Comparison of ENCODE assay signal across 8 cellular contexts in the genomic region with DNA sequence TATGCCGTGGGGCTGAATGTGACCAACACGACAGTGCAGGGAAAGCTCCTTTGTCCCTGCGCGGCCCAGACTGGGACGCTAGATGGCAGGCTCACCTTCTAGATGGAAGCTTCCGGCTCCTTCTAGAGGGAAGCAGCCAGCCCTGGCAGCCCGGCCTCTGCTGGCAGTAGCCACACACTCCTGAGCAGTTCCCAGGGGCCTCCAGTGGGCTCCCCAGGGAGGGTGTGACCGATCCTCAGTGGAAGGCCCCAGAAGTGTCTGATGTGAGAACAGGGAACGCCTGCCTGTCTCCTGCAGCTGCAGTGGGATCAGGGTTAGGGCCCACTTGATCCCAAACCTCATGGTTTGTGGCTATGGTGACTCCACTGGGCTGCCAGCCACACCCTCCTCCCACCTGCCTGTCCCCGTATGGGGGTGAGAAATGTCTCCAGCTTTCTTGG. TPM values are rescaled to one million over a fixed set of nuclear protein-coding genes. Genes with fewer than 3 reads are reported as not detected.
A peak's percentile ranks its signal among the peaks of the same experiment; 100 is the strongest.
DNase-seq lines count a peak whose midpoint lies in the region; ATAC-seq and TF ChIP-seq lines count a peak whose summit lies in the region.

No MANE protein-coding gene starts in this region.

- no peaks in the 10 kb centered on the region for H4K20me1 ChIP-seq in SK-N-SH (ENCODE audit: insufficient read depth)

- H3K4me3 ChIP-seq in SK-N-SH (ENCODE audit: low read depth in 2 of 2, low read length in 1 of 2) (no peak overlapping the region), prostate gland (no peak overlapping the region), vagina (no peak overlapping the region)

- H3K27ac ChIP-seq in SK-N-SH (ENCODE audit: low read depth in 2 of 2, low read length in 1 of 2) (no peak overlapping the region), prostate gland (no peak overlapping the region), vagina (no peak overlapping the region)

- CTCF ChIA-PET in SK-N-SH (lab: Yijun Ruan, JAX): interaction anchor here (0.5 to 6.7 kb wide), 122 partner anchors 8 to 944 kb away, joined by 3 to 65 read pairs (median 4); partner anchors contain the start of genes CAMKMT, LRPPRC, PPM1B and PREPL
- CTCF ChIA-PET in activated naive CD4-positive, alpha-beta T cell treated with anti-CD3 and anti-CD28 coated beads for 36 hours (lab: Charles Lee): interaction anchor here (0.6 to 1.8 kb wide), 31 partner anchors 10 to 911 kb away, joined by 3 to 17 read pairs (median 4); no protein-coding TSS in a partner anchor

- H3K36me3 Mint-ChIP-seq in activated naive CD4-positive, alpha-beta T cell treated with anti-CD3 and anti-CD28 coated beads for 36 hours (ENCODE audit: low read depth): no peaks in the 10 kb centered on the region
- H3K36me3 Mint-ChIP-seq in glutamatergic neuron (ENCODE audit: unreplicated experiment): peaks cover 5% of the 10 kb centered on the region

- TF ChIP-seq POLR2A in prostate gland (IDR thresholded peaks at IDR 0.05) (no peak), vagina (IDR thresholded peaks at IDR 0.05) (no peak)

- no peak overlapping the region for H3K4me3 Mint-ChIP-seq in activated naive CD4-positive, alpha-beta T cell treated with anti-CD3 and anti-CD28 coated beads for 36 hours
- no peak overlapping the region for H3K4me3 Mint-ChIP-seq in glutamatergic neuron (ENCODE audit: unreplicated experiment)

- peak; percentile 85 for DNase-seq in NCI-H1105 (lab: John Stamatoyannopoulos, UW)
- peak; percentile 90 for DNase-seq in SK-N-SH
- peak; percentile 93 for DNase-seq in activated naive CD4-positive, alpha-beta T cell treated with anti-CD3 and anti-CD28 coated beads for 36 hours
- DNase-seq in glutamatergic neuron: peak; percentile 90
- peak; percentile 72 for DNase-seq in prostate gland (ENCODE audit: low spot score)
- DNase-seq in vagina (ENCODE audit: extremely low spot score in 2 of 2): peak in 1 of 2 donors; percentile 87

- no peak overlapping the region for H3K9ac ChIP-seq in SK-N-SH

- peak; percentile 95 for TF ChIP-seq CTCF in GM12873 (IDR thresholded peaks at IDR 0.05; ENCODE audit: insufficient read depth, low read depth, low read length, missing control alignments)
- peak; percentile 91 for TF ChIP-seq CTCF in SK-N-SH (IDR thresholded peaks at IDR 0.05)
- peak; percentile 63 for TF ChIP-seq CTCF in glutamatergic neuron (IDR thresholded peaks at IDR 0.05; ENCODE audit: partially characterized antibody, unreplicated experiment)
- TF ChIP-seq CTCF in prostate gland (IDR thresholded peaks at IDR 0.05): peak; percentile 37 to 89 (median 76)
- TF ChIP-seq CTCF in vagina (IDR thresholded peaks at IDR 0.05): peak in 2 of 3 experiments; percentile 59 to 80

- no peaks in the 10 kb centered on the region for H3F3A ChIP-seq in SK-N-SH (replicated peaks; ENCODE audit: insufficient read depth)

- no peaks in the 10 kb centered on the region for H3K4me1 Mint-ChIP-seq in activated naive CD4-positive, alpha-beta T cell treated with anti-CD3 and anti-CD28 coated beads for 36 hours (ENCODE audit: low read depth)
- H3K4me1 Mint-ChIP-seq in glutamatergic neuron (ENCODE audit: low read depth, unreplicated experiment): no peaks in the 10 kb centered on the region

- no peaks in the 10 kb centered on the region for H3K79me2 ChIP-seq in SK-N-SH (ENCODE audit: insufficient read depth)

- H3K4me1 ChIP-seq in SK-N-SH (ENCODE audit: control insufficient read depth in 1 of 2, insufficient read depth in 2 of 2, low read depth in 1 of 2, low read length in 1 of 2) (peaks cover 0 to 6% of the 10 kb centered on the region in 2 experiments; a peak in 1 of 4 replicates), prostate gland (replicated peaks) (no peaks in the 10 kb centered on the region), vagina (peaks cover 6% of the 10 kb centered on the region)

- H3K9me3 ChIP-seq in SK-N-SH: no peaks in the 10 kb centered on the region
- no peaks in the 10 kb centered on the region for H3K9me3 ChIP-seq in prostate gland
- H3K9me3 ChIP-seq in vagina: no peaks in the 10 kb centered on the region

- intact Hi-C loops in activated naive CD4-positive, alpha-beta T cell treated with anti-CD3 and anti-CD28 coated beads for 36 hours (cut with micrococcal nuclease): loop anchor here (1.0 to 2.0 kb wide), 9 partner anchors 43 to 911 kb away; no protein-coding TSS in a partner anchor
- intact Hi-C loops in prostate gland (cut with DNase I) (loop anchor here (10.0 kb wide), 1 partner anchor 440 kb away; no protein-coding TSS in a partner anchor), vagina (cut with DNase I) (loop anchor here (10.0 kb wide), 1 partner anchor 910 kb away; no protein-coding TSS in a partner anchor)

- no peaks in the 10 kb centered on the region for H3K27me3 ChIP-seq in SK-N-SH (ENCODE audit: insufficient read depth)
- no peaks in the 10 kb centered on the region for H3K27me3 ChIP-seq in prostate gland (replicated peaks; ENCODE audit: insufficient read depth)
- no peaks in the 10 kb centered on the region for H3K27me3 ChIP-seq in vagina

- H3K36me3 ChIP-seq in SK-N-SH (replicated peaks in 1 of 2; ENCODE audit: control insufficient read depth in 1 of 2, insufficient read depth in 2 of 2, low read length in 1 of 2): no peaks in the 10 kb centered on the region
- H3K36me3 ChIP-seq in prostate gland: no peaks in the 10 kb centered on the region
- no peaks in the 10 kb centered on the region for H3K36me3 ChIP-seq in vagina

- peak; percentile 97 for TF ChIP-seq RAD21 in SK-N-SH (IDR thresholded peaks at IDR 0.05; ENCODE audit: low read length)

- no peaks in the 10 kb centered on the region for H3K9me3 Mint-ChIP-seq in activated naive CD4-positive, alpha-beta T cell treated with anti-CD3 and anti-CD28 coated beads for 36 hours
- peaks cover 3% of the 10 kb centered on the region for H3K9me3 Mint-ChIP-seq in glutamatergic neuron (ENCODE audit: unreplicated experiment)

- no peaks in the 10 kb centered on the region for H3K27me3 Mint-ChIP-seq in activated naive CD4-positive, alpha-beta T cell treated with anti-CD3 and anti-CD28 coated beads for 36 hours (ENCODE audit: low read depth)
- no peaks in the 10 kb centered on the region for H3K27me3 Mint-ChIP-seq in glutamatergic neuron (ENCODE audit: unreplicated experiment)

- H3K9me2 ChIP-seq in SK-N-SH: no peaks in the 10 kb centered on the region

- 4% methylated on average over 10 of the region's 10 CpGs for WGBS in SK-N-SH (ENCODE audit: low lambda C conversion rate)
- WGBS in prostate gland: 7% methylated on average over 10 of the region's 10 CpGs

- no peak overlapping the region for H2AFZ ChIP-seq in SK-N-SH (ENCODE audit: low read depth)

- POLR2A ChIA-PET in SK-N-SH (lab: Yijun Ruan, JAX): interaction anchor here (1.1 kb wide), 1 partner anchor 912 kb away, joined by 5 read pairs; no protein-coding TSS in a partner anchor

- H3K27ac Mint-ChIP-seq in activated naive CD4-positive, alpha-beta T cell treated with anti-CD3 and anti-CD28 coated beads for 36 hours: no peak overlapping the region
- H3K27ac Mint-ChIP-seq in glutamatergic neuron (ENCODE audit: unreplicated experiment): no peak overlapping the region

- TF ChIP-seq EP300 in SK-N-SH (IDR thresholded peaks at IDR 0.05; ENCODE audit: borderline replicate concordance in 1 of 2, low read depth in 1 of 2, low read length in 1 of 2): peak in 1 of 2 experiments; percentile 76; a peak in 2 of 4 replicates

- H3K4me2 ChIP-seq in SK-N-SH: no peak overlapping the region

- ATAC-seq in HG02642 (IDR thresholded peaks at IDR 0.05; ENCODE audit: poor library complexity, unreplicated experiment): peak; percentile 99

TF ChIP-seq in SK-N-SH, 30 proteins besides CTCF, POLR2A, EP300 and RAD21 (continues in another document):
- TF ChIP-seq, protein P1, sequence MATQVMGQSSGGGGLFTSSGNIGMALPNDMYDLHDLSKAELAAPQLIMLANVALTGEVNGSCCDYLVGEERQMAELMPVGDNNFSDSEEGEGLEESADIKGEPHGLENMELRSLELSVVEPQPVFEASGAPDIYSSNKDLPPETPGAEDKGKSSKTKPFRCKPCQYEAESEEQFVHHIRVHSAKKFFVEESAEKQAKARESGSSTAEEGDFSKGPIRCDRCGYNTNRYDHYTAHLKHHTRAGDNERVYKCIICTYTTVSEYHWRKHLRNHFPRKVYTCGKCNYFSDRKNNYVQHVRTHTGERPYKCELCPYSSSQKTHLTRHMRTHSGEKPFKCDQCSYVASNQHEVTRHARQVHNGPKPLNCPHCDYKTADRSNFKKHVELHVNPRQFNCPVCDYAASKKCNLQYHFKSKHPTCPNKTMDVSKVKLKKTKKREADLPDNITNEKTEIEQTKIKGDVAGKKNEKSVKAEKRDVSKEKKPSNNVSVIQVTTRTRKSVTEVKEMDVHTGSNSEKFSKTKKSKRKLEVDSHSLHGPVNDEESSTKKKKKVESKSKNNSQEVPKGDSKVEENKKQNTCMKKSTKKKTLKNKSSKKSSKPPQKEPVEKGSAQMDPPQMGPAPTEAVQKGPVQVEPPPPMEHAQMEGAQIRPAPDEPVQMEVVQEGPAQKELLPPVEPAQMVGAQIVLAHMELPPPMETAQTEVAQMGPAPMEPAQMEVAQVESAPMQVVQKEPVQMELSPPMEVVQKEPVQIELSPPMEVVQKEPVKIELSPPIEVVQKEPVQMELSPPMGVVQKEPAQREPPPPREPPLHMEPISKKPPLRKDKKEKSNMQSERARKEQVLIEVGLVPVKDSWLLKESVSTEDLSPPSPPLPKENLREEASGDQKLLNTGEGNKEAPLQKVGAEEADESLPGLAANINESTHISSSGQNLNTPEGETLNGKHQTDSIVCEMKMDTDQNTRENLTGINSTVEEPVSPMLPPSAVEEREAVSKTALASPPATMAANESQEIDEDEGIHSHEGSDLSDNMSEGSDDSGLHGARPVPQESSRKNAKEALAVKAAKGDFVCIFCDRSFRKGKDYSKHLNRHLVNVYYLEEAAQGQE (IDR thresholded peaks at IDR 0.05; ENCODE audit: low read depth, low read length): 0 out of 2 replicates have a peak, but pooled peaks have one; percentile 29
- TF ChIP-seq RCOR1 (IDR thresholded peaks at IDR 0.05; ENCODE audit: low read length) (peak; percentile 41; the same call in 1 of the 2 replicates), SMC3 (IDR thresholded peaks at IDR 0.05; ENCODE audit: low read depth, low read length) (peak; percentile 94), GATA2 (CRISPR knock-in tag; IDR thresholded peaks at IDR 0.05) (no peak), EZH2phosphoT487 (IDR thresholded peaks at IDR 0.05; ENCODE audit: borderline replicate concordance, low read depth) (no peak), FOSL2 (IDR thresholded peaks at IDR 0.05; ENCODE audit: borderline replicate concordance, low read depth) (no peak), TEAD4 (IDR thresholded peaks at IDR 0.05; ENCODE audit: borderline replicate concordance, insufficient read depth) (no peak)

RNA-seq across cellular contexts. Expression of gene LRPPRC, which starts 48.5 kb away (rescaled TPM):
- polyA plus RNA-seq in SK-N-SH (2012; rRNA removed): 31.4 and 38.8 TPM in 2 replicates
- polyA plus RNA-seq in SK-N-SH (2012; cell fraction: cytosol; rRNA removed): 44.8 and 52.2 TPM in 2 replicates
- polyA plus RNA-seq in SK-N-SH (2012; cell fraction: nucleus; rRNA removed): 33.2 and 52.7 TPM in 2 replicates
- 100 to 1,000 TPM; 170 to 175 TPM for total RNA-seq in activated naive CD4-positive, alpha-beta T cell treated with anti-CD3 and anti-CD28 coated beads for 36 hours
- total RNA-seq in glutamatergic neuron (ENCODE audit: unreplicated experiment): 88.0 TPM
- 10 to 100 TPM; 49.3 to 82.3 TPM for total RNA-seq in prostate gland
- total RNA-seq in vagina: 35.4 TPM
